Comparison of ENCODE assay signal across 2 cellular contexts in the genomic region with DNA sequence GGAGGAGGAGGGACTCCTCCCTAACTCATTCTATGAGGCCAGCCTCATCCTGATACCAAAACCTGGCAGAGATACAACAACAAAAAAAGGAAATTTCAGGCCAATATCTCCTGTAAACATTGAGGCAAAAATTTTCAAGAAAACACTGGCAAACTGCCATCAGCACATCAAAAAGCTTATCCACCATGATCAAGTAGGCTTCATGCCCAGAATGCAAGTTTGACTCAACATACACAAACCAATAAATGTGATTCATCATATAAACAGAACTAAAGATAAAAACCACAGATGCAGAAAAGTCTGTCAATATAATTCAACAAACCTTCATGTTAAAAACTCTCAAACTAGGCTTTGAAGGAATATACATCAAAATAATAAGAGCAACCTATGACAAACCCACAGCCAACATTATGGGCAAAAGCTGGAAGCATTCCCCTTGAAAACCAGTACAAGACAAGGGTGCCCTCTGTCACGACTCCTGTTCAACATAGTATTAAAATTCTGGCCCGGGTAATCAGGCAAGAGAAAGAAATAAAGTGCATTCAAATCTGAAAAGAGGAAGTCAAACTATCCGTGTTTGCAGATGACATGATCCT.
TF ChIP-seq lines count a peak whose summit lies in the region.

No MANE protein-coding gene starts in this region.

TF ChIP-seq in SK-N-SH, 30 proteins besides CTCF, POLR2A, EP300 and RAD21 (continued from another document and continues in another):
- TF ChIP-seq, protein P1, sequence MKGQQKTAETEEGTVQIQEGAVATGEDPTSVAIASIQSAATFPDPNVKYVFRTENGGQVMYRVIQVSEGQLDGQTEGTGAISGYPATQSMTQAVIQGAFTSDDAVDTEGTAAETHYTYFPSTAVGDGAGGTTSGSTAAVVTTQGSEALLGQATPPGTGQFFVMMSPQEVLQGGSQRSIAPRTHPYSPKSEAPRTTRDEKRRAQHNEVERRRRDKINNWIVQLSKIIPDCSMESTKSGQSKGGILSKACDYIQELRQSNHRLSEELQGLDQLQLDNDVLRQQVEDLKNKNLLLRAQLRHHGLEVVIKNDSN (IDR thresholded peaks at IDR 0.05; ENCODE audit: borderline replicate concordance, low read depth) = no peak
- no peak for TF ChIP-seq RFX5 (IDR thresholded peaks at IDR 0.05; ENCODE audit: low read length)
- TF ChIP-seq, protein P2, sequence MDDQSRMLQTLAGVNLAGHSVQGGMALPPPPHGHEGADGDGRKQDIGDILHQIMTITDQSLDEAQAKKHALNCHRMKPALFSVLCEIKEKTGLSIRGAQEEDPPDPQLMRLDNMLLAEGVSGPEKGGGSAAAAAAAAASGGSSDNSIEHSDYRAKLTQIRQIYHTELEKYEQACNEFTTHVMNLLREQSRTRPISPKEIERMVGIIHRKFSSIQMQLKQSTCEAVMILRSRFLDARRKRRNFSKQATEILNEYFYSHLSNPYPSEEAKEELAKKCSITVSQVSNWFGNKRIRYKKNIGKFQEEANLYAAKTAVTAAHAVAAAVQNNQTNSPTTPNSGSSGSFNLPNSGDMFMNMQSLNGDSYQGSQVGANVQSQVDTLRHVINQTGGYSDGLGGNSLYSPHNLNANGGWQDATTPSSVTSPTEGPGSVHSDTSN (IDR thresholded peaks at IDR 0.05) = peak; percentile 80
- TF ChIP-seq, protein P3, sequence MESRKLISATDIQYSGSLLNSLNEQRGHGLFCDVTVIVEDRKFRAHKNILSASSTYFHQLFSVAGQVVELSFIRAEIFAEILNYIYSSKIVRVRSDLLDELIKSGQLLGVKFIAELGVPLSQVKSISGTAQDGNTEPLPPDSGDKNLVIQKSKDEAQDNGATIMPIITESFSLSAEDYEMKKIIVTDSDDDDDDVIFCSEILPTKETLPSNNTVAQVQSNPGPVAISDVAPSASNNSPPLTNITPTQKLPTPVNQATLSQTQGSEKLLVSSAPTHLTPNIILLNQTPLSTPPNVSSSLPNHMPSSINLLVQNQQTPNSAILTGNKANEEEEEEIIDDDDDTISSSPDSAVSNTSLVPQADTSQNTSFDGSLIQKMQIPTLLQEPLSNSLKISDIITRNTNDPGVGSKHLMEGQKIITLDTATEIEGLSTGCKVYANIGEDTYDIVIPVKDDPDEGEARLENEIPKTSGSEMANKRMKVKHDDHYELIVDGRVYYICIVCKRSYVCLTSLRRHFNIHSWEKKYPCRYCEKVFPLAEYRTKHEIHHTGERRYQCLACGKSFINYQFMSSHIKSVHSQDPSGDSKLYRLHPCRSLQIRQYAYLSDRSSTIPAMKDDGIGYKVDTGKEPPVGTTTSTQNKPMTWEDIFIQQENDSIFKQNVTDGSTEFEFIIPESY (IDR thresholded peaks at IDR 0.05; ENCODE audit: borderline replicate concordance, low read depth) = no peak
- no peak for TF ChIP-seq CHD2 (IDR thresholded peaks at IDR 0.05; ENCODE audit: low read length, partially characterized antibody)
- TF ChIP-seq NFIC (IDR thresholded peaks at IDR 0.05; ENCODE audit: borderline replicate concordance) = peak; percentile 94
- TF ChIP-seq MEF2A (IDR thresholded peaks at IDR 0.05; ENCODE audit: borderline replicate concordance, low read depth) = no peak
- TF ChIP-seq, protein P4, sequence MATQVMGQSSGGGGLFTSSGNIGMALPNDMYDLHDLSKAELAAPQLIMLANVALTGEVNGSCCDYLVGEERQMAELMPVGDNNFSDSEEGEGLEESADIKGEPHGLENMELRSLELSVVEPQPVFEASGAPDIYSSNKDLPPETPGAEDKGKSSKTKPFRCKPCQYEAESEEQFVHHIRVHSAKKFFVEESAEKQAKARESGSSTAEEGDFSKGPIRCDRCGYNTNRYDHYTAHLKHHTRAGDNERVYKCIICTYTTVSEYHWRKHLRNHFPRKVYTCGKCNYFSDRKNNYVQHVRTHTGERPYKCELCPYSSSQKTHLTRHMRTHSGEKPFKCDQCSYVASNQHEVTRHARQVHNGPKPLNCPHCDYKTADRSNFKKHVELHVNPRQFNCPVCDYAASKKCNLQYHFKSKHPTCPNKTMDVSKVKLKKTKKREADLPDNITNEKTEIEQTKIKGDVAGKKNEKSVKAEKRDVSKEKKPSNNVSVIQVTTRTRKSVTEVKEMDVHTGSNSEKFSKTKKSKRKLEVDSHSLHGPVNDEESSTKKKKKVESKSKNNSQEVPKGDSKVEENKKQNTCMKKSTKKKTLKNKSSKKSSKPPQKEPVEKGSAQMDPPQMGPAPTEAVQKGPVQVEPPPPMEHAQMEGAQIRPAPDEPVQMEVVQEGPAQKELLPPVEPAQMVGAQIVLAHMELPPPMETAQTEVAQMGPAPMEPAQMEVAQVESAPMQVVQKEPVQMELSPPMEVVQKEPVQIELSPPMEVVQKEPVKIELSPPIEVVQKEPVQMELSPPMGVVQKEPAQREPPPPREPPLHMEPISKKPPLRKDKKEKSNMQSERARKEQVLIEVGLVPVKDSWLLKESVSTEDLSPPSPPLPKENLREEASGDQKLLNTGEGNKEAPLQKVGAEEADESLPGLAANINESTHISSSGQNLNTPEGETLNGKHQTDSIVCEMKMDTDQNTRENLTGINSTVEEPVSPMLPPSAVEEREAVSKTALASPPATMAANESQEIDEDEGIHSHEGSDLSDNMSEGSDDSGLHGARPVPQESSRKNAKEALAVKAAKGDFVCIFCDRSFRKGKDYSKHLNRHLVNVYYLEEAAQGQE (IDR thresholded peaks at IDR 0.05; ENCODE audit: low read depth, low read length) = no peak
- TF ChIP-seq YY1 (IDR thresholded peaks at IDR 0.05; ENCODE audit: low read depth) = no peak
- no peak for TF ChIP-seq FOXJ3 (CRISPR knock-in tag; IDR thresholded peaks at IDR 0.05)
- peak; percentile 63; the same call in 1 of the 2 replicates for TF ChIP-seq TEAD4 (IDR thresholded peaks at IDR 0.05; ENCODE audit: borderline replicate concordance, insufficient read depth)
- TF ChIP-seq MXI1 (IDR thresholded peaks at IDR 0.05; ENCODE audit: low read depth, low read length) = no peak
- peak; percentile 80 for TF ChIP-seq JUND (IDR thresholded peaks at IDR 0.05)
- TF ChIP-seq GATA2 (CRISPR knock-in tag; IDR thresholded peaks at IDR 0.05) = no peak
- TF ChIP-seq GABPA (IDR thresholded peaks at IDR 0.05; ENCODE audit: low read depth) = no peak
- TF ChIP-seq RCOR1 (IDR thresholded peaks at IDR 0.05; ENCODE audit: low read length) = no peak
- no peak for TF ChIP-seq SIN3A (IDR thresholded peaks at IDR 0.05; ENCODE audit: borderline replicate concordance, low read depth, low read length)
- TF ChIP-seq TAF1 (IDR thresholded peaks at IDR 0.05; ENCODE audit: borderline replicate concordance, low read depth, low read length) = no peak
- TF ChIP-seq EZH2phosphoT487 (IDR thresholded peaks at IDR 0.05; ENCODE audit: borderline replicate concordance, low read depth) = no peak
- TF ChIP-seq, protein P5, sequence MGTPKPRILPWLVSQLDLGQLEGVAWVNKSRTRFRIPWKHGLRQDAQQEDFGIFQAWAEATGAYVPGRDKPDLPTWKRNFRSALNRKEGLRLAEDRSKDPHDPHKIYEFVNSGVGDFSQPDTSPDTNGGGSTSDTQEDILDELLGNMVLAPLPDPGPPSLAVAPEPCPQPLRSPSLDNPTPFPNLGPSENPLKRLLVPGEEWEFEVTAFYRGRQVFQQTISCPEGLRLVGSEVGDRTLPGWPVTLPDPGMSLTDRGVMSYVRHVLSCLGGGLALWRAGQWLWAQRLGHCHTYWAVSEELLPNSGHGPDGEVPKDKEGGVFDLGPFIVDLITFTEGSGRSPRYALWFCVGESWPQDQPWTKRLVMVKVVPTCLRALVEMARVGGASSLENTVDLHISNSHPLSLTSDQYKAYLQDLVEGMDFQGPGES (IDR thresholded peaks at IDR 0.05; ENCODE audit: low read depth, low read length) = no peak
- no peak for TF ChIP-seq POLR2AphosphoS5 (IDR thresholded peaks at IDR 0.05; ENCODE audit: low read depth, low read length)

TF ChIP-seq in endothelial cell of umbilical vein, 7 proteins besides CTCF, POLR2A, EP300 and RAD21 (continued from another document):
- TF ChIP-seq FOS (IDR thresholded peaks at IDR 0.05; ENCODE audit: borderline replicate concordance, insufficient read depth, low read length) = peak; percentile 58
- no peak for TF ChIP-seq POLR2AphosphoS5 (IDR thresholded peaks at IDR 0.05; ENCODE audit: insufficient read depth, low read depth, low read length)
